Comparison of ENCODE assay signal across 26 cellular contexts in genomic region chr22:48976556-48977535, GRCh38.
"Had no signal": no experiment of that assay in that cellular context is flagged by ENCODE, and none has a peak within 500 bp of the region (broad histone marks: within the 10 kb centered on the region; RNA-seq: fewer than 3 reads in every experiment).

No MANE protein-coding gene starts in this region.

- ATAC-seq: activated CD8-positive, alpha-beta T cell treated with anti-CD3 and anti-CD28 coated beads, Interleukin-2, amount 10 ng/mL, durations not matched to agents 7 days and 5 days; activated naive CD8-positive, alpha-beta T cell treated with anti-CD3 and anti-CD28 coated beads, Interleukin-2, amount 50 U/mL, for 24 hours; foreskin keratinocyte; left colon had no signal

- H3K4me3 Mint-ChIP-seq: activated CD4-positive, alpha-beta T cell treated with anti-CD3 and anti-CD28 coated beads, Interleukin-2, amount 10 ng/mL, durations not matched to agents 7 days and 5 days; activated CD8-positive, alpha-beta T cell treated with anti-CD3 and anti-CD28 coated beads, Interleukin-2, amount 10 ng/mL, durations not matched to agents 7 days and 5 days; activated naive CD4-positive, alpha-beta T cell treated with anti-CD3 and anti-CD28 coated beads for 36 hours; activated naive CD8-positive, alpha-beta T cell treated with anti-CD3 and anti-CD28 coated beads, Interleukin-2, amount 50 U/mL, for 24 hours; activated T-cell treated with anti-CD3 and anti-CD28 coated beads, Interleukin-2, amount 50 U/mL, for 24 hours; brain; endodermal cell; nephron; stimulated activated naive CD8-positive, alpha-beta T cell treated with anti-CD3 and anti-CD28 coated beads, Interleukin-15, Interleukin-2, amounts not matched to agents 100 ng/mL and 50 ng/mL, for 24 hours had no signal

- H3K36me3 Mint-ChIP-seq: brain had no signal

- H3K9me3 Mint-ChIP-seq: activated CD4-positive, alpha-beta T cell treated with anti-CD3 and anti-CD28 coated beads, Interleukin-2, amount 10 ng/mL, durations not matched to agents 7 days and 5 days; activated naive CD4-positive, alpha-beta T cell treated with anti-CD3 and anti-CD28 coated beads for 36 hours; activated naive CD8-positive, alpha-beta T cell treated with anti-CD3 and anti-CD28 coated beads, Interleukin-2, amount 50 U/mL, for 24 hours; activated T-cell treated with anti-CD3 and anti-CD28 coated beads, Interleukin-2, amount 50 U/mL, for 24 hours; activated T-helper 2 cell treated with anti-CD3 and anti-CD28 coated beads, Interferon-gamma antibody, Interleukin-2, Interleukin-4, amounts not matched to agents 10 μg/mL and 5 μg/mL and 100 μg/mL, durations not matched to agents 14 hours and 24 hours and 36 hours; stimulated activated naive CD8-positive, alpha-beta T cell treated with anti-CD3 and anti-CD28 coated beads, Interleukin-15, Interleukin-2, amounts not matched to agents 100 ng/mL and 50 ng/mL, for 24 hours had no signal

- H3K27ac ChIP-seq: dorsolateral prefrontal cortex, epithelial cell of prostate, foreskin keratinocyte, skin epidermis, tibial nerve, vagina had no signal

- H3K27me3 Mint-ChIP-seq: activated CD4-positive, alpha-beta T cell treated with anti-CD3 and anti-CD28 coated beads, Interleukin-2, amount 10 ng/mL, durations not matched to agents 7 days and 5 days had no signal

- H3K4me1 Mint-ChIP-seq: activated CD4-positive, alpha-beta T cell treated with anti-CD3 and anti-CD28 coated beads, Interleukin-2, amount 10 ng/mL, durations not matched to agents 7 days and 5 days; activated naive CD8-positive, alpha-beta T cell treated with anti-CD3 and anti-CD28 coated beads, Interleukin-2, amount 50 U/mL, for 24 hours had no signal

- H3K27ac Mint-ChIP-seq: activated CD4-positive, alpha-beta T cell treated with anti-CD3 and anti-CD28 coated beads, Interleukin-2, amount 10 ng/mL, durations not matched to agents 7 days and 5 days; activated CD8-positive, alpha-beta T cell treated with anti-CD3 and anti-CD28 coated beads, Interleukin-2, amount 10 ng/mL, durations not matched to agents 7 days and 5 days; activated naive CD4-positive, alpha-beta T cell treated with anti-CD3 and anti-CD28 coated beads for 36 hours; activated naive CD8-positive, alpha-beta T cell treated with anti-CD3 and anti-CD28 coated beads, Interleukin-2, amount 50 U/mL, for 24 hours; activated T-cell treated with anti-CD3 and anti-CD28 coated beads, Interleukin-2, amount 50 U/mL, for 24 hours; activated T-helper 2 cell treated with anti-CD3 and anti-CD28 coated beads, Interferon-gamma antibody, Interleukin-2, Interleukin-4, amounts not matched to agents 10 μg/mL and 5 μg/mL and 100 μg/mL, durations not matched to agents 14 hours and 24 hours and 36 hours; endodermal cell; nephron; progenitor cell of endocrine pancreas; stimulated activated naive CD8-positive, alpha-beta T cell treated with anti-CD3 and anti-CD28 coated beads, Interleukin-15, Interleukin-2, amounts not matched to agents 100 ng/mL and 50 ng/mL, for 24 hours had no signal

- DNase-seq: activated CD4-positive, alpha-beta T cell treated with anti-CD3 and anti-CD28 coated beads, Interleukin-2, amount 10 ng/mL, durations not matched to agents 7 days and 5 days; activated CD4-positive, CD25-positive, alpha-beta regulatory T cell; activated CD8-positive, alpha-beta T cell treated with anti-CD3 and anti-CD28 coated beads, Interleukin-2, amount 10 ng/mL, durations not matched to agents 7 days and 5 days; activated naive CD4-positive, alpha-beta T cell treated with anti-CD3 and anti-CD28 coated beads for 36 hours; activated naive CD8-positive, alpha-beta T cell treated with anti-CD3 and anti-CD28 coated beads, Interleukin-2, amount 50 U/mL, for 24 hours; activated T-cell treated with anti-CD3 and anti-CD28 coated beads, Interleukin-2, amount 50 U/mL, for 24 hours; anterior cingulate cortex; caudate nucleus; endodermal cell; foreskin keratinocyte; glutamatergic neuron; hippocampal formation; islet precursor cell; left colon; midbrain; T-helper 9 cell had no signal

- H3K4me3 ChIP-seq: dorsolateral prefrontal cortex, skin epidermis, tibial nerve, vagina had no signal

- H3K4me1 ChIP-seq: foreskin keratinocyte, vagina had no signal

- H3K9me3 ChIP-seq: vagina had no signal

- H3K27me3 ChIP-seq: foreskin keratinocyte, tibial nerve, vagina had no signal

- H3K36me3 ChIP-seq: tibial nerve, vagina had no signal
